Comparison of ENCODE assay signal across 8 cellular contexts in genomic region chr1:109877320-109877771, GRCh38. TPM values are rescaled to one million over a fixed set of nuclear protein-coding genes. Genes with fewer than 3 reads are reported as not detected.
DNase-seq lines count a peak whose midpoint lies in the region; ATAC-seq and TF ChIP-seq lines count a peak whose summit lies in the region.

No MANE protein-coding gene starts in this region.

- H3F3A ChIP-seq in GM23338 (replicated peaks; ENCODE audit: low read depth), result no peaks in the 10 kb centered on the region

- peak overlapping the region in 1 of 3 donors; percentile 57 for H3K9ac ChIP-seq in skeletal muscle tissue (ENCODE audit: low read depth in 1 of 3, low read length in 3 of 3)

- H3K9me3 Mint-ChIP-seq in GM23338, result no peaks in the 10 kb centered on the region
- no peaks in the 10 kb centered on the region for H3K9me3 Mint-ChIP-seq in brain
- no peaks in the 10 kb centered on the region for H3K9me3 Mint-ChIP-seq in glutamatergic neuron (ENCODE audit: unreplicated experiment)
- no peaks in the 10 kb centered on the region for H3K9me3 Mint-ChIP-seq in activated CD4-positive, alpha-beta memory T cell treated with anti-CD3 and anti-CD28 coated beads, Interleukin-2, amount 10 ng/mL, durations not matched to agents 7 days and 5 days

- H3K27me3 ChIP-seq in GM23338 (ENCODE audit: insufficient read depth), result no peaks in the 10 kb centered on the region
- H3K27me3 ChIP-seq in skeletal muscle tissue (ENCODE audit: control insufficient read depth in 3 of 3, insufficient read depth in 3 of 3, low read length in 3 of 3), result no peaks in the 10 kb centered on the region

- H3K4me3 ChIP-seq in GM23338, result peak overlapping the region; percentile 14; the same call in 1 of the 2 replicates
- peak overlapping the region in 1 of 3 donors; percentile 49 for H3K4me3 ChIP-seq in skeletal muscle tissue (ENCODE audit: low read length in 3 of 3)

- DNase-seq in GM23338 (ENCODE audit: low spot score) (peak; percentile 91), inferior parietal cortex (ENCODE audit: extremely low spot score) (peak; percentile 54), glutamatergic neuron (no peak), DMS 273 treated with DMSO at 0.1 percent for 48 hours (lab: John Stamatoyannopoulos, UW) (no peak)
- no peak for DNase-seq in activated CD4-positive, alpha-beta memory T cell treated with anti-CD3 and anti-CD28 coated beads, Interleukin-2, amount 10 ng/mL, durations not matched to agents 7 days and 5 days

- TF ChIP-seq CTCF in GM23338 (conservative IDR thresholded peaks at IDR 0.05; ENCODE audit: low read depth in 2 of 2) (peak in 1 of 2 experiments; percentile 9; a peak in 1 of 4 replicates), brain (conservative IDR thresholded peaks at IDR 0.05) (no peak), glutamatergic neuron (IDR thresholded peaks at IDR 0.05; ENCODE audit: partially characterized antibody, unreplicated experiment) (no peak)

- H3K27me3 Mint-ChIP-seq in GM23338 (ENCODE audit: insufficient read depth, low read depth, poor library complexity) (peaks cover 7% of the 10 kb centered on the region), brain (peaks cover 3% of the 10 kb centered on the region), glutamatergic neuron (ENCODE audit: unreplicated experiment) (no peaks in the 10 kb centered on the region)
- H3K27me3 Mint-ChIP-seq in activated CD4-positive, alpha-beta memory T cell treated with anti-CD3 and anti-CD28 coated beads, Interleukin-2, amount 10 ng/mL, durations not matched to agents 7 days and 5 days, result peaks cover 14% of the 10 kb centered on the region

- H3K4me1 Mint-ChIP-seq in GM23338 (peaks cover 63% of the 10 kb centered on the region), brain (peaks cover 44% of the 10 kb centered on the region), glutamatergic neuron (ENCODE audit: low read depth, unreplicated experiment) (no peaks in the 10 kb centered on the region)
- H3K4me1 Mint-ChIP-seq in activated CD4-positive, alpha-beta memory T cell treated with anti-CD3 and anti-CD28 coated beads, Interleukin-2, amount 10 ng/mL, durations not matched to agents 7 days and 5 days, result peaks cover 16% of the 10 kb centered on the region

- H3K4me2 ChIP-seq in GM23338, result peak overlapping the region; percentile 55; the same call in 1 of the 2 replicates

- peaks cover 5% of the 10 kb centered on the region for H3K9me2 ChIP-seq in GM23338 (ENCODE audit: insufficient read depth)

- H3K27ac Mint-ChIP-seq in GM23338, result peak overlapping the region; percentile 78; the same call in 1 of the 2 replicates
- peak overlapping the region in 4 of 5 experiments; percentile 29 to 78 (median 70) for H3K27ac Mint-ChIP-seq in brain
- H3K27ac Mint-ChIP-seq in glutamatergic neuron (ENCODE audit: unreplicated experiment), result no peak overlapping the region
- H3K27ac Mint-ChIP-seq in activated CD4-positive, alpha-beta memory T cell treated with anti-CD3 and anti-CD28 coated beads, Interleukin-2, amount 10 ng/mL, durations not matched to agents 7 days and 5 days, result no peak overlapping the region

- CTCF ChIA-PET in activated CD4-positive, alpha-beta memory T cell treated with anti-CD3 and anti-CD28 coated beads, Interleukin-2, amount 10 ng/mL, durations not matched to agents 7 days and 5 days (lab: Charles Lee), result interaction anchor here (1.3 kb wide), 1 partner anchor 87 kb away, joined by 3 read pairs; no protein-coding TSS in a partner anchor

- POLR2A ChIA-PET in activated CD4-positive, alpha-beta memory T cell treated with anti-CD3 and anti-CD28 coated beads, Interleukin-2, amount 10 ng/mL, durations not matched to agents 7 days and 5 days (lab: Charles Lee), result no interaction called here

- ATAC-seq in GM23338, result peak; percentile 85
- ATAC-seq in HG03521 (IDR thresholded peaks at IDR 0.05; ENCODE audit: unreplicated experiment), result no peak

- no peak overlapping the region for H3K4me3 Mint-ChIP-seq in GM23338
- no peak overlapping the region for H3K4me3 Mint-ChIP-seq in brain
- no peak overlapping the region for H3K4me3 Mint-ChIP-seq in glutamatergic neuron (ENCODE audit: unreplicated experiment)
- H3K4me3 Mint-ChIP-seq in activated CD4-positive, alpha-beta memory T cell treated with anti-CD3 and anti-CD28 coated beads, Interleukin-2, amount 10 ng/mL, durations not matched to agents 7 days and 5 days, result no peak overlapping the region

- peak overlapping the region; percentile 52 for H2AFZ ChIP-seq in GM23338

- no peaks in the 10 kb centered on the region for H3K36me3 Mint-ChIP-seq in GM23338 (ENCODE audit: low read depth)
- H3K36me3 Mint-ChIP-seq in brain, result no peaks in the 10 kb centered on the region
- no peaks in the 10 kb centered on the region for H3K36me3 Mint-ChIP-seq in glutamatergic neuron (ENCODE audit: unreplicated experiment)
- H3K36me3 Mint-ChIP-seq in activated CD4-positive, alpha-beta memory T cell treated with anti-CD3 and anti-CD28 coated beads, Interleukin-2, amount 10 ng/mL, durations not matched to agents 7 days and 5 days (ENCODE audit: low read depth), result no peaks in the 10 kb centered on the region

- H4K20me1 ChIP-seq in GM23338 (replicated peaks; ENCODE audit: insufficient read depth), result no peaks in the 10 kb centered on the region

- H3K36me3 ChIP-seq in GM23338 (ENCODE audit: insufficient read depth) (no peaks in the 10 kb centered on the region), skeletal muscle tissue (ENCODE audit: control insufficient read depth in 3 of 3, insufficient read depth in 3 of 3, low read length in 3 of 3) (no peaks in the 10 kb centered on the region)

- H3K79me2 ChIP-seq in GM23338 (replicated peaks; ENCODE audit: insufficient read depth), result no peaks in the 10 kb centered on the region

- peaks cover 28% of the 10 kb centered on the region for H3K4me1 ChIP-seq in GM23338 (ENCODE audit: insufficient read depth)
- peaks cover 24 to 35% (median 26%) of the 10 kb centered on the region in 3 donors for H3K4me1 ChIP-seq in skeletal muscle tissue (ENCODE audit: control insufficient read depth in 3 of 3, insufficient read depth in 3 of 3, low read length in 3 of 3)

- peak overlapping the region; percentile 75 for H3K27ac ChIP-seq in GM23338 (ENCODE audit: low read depth)
- peak overlapping the region; percentile 72 for H3K27ac ChIP-seq in skeletal muscle tissue (ENCODE audit: low read depth, low read length)

- H3K9me3 ChIP-seq in skeletal muscle tissue (ENCODE audit: control insufficient read depth in 3 of 3, low read length in 3 of 3), result no peaks in the 10 kb centered on the region

TF ChIP-seq in GM23338, 12 proteins besides CTCF, POLR2A, EP300 and RAD21 (continues in another document):
- TF ChIP-seq, protein P1, sequence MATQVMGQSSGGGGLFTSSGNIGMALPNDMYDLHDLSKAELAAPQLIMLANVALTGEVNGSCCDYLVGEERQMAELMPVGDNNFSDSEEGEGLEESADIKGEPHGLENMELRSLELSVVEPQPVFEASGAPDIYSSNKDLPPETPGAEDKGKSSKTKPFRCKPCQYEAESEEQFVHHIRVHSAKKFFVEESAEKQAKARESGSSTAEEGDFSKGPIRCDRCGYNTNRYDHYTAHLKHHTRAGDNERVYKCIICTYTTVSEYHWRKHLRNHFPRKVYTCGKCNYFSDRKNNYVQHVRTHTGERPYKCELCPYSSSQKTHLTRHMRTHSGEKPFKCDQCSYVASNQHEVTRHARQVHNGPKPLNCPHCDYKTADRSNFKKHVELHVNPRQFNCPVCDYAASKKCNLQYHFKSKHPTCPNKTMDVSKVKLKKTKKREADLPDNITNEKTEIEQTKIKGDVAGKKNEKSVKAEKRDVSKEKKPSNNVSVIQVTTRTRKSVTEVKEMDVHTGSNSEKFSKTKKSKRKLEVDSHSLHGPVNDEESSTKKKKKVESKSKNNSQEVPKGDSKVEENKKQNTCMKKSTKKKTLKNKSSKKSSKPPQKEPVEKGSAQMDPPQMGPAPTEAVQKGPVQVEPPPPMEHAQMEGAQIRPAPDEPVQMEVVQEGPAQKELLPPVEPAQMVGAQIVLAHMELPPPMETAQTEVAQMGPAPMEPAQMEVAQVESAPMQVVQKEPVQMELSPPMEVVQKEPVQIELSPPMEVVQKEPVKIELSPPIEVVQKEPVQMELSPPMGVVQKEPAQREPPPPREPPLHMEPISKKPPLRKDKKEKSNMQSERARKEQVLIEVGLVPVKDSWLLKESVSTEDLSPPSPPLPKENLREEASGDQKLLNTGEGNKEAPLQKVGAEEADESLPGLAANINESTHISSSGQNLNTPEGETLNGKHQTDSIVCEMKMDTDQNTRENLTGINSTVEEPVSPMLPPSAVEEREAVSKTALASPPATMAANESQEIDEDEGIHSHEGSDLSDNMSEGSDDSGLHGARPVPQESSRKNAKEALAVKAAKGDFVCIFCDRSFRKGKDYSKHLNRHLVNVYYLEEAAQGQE (IDR thresholded peaks at IDR 0.05; ENCODE audit: unreplicated experiment), result no peak
- TF ChIP-seq EZH2 (IDR thresholded peaks at IDR 0.05; ENCODE audit: low read depth, unreplicated experiment), result no peak
- TF ChIP-seq POLR2AphosphoS5 (IDR thresholded peaks at IDR 0.05; ENCODE audit: low read depth), result no peak
- TF ChIP-seq, protein P2, sequence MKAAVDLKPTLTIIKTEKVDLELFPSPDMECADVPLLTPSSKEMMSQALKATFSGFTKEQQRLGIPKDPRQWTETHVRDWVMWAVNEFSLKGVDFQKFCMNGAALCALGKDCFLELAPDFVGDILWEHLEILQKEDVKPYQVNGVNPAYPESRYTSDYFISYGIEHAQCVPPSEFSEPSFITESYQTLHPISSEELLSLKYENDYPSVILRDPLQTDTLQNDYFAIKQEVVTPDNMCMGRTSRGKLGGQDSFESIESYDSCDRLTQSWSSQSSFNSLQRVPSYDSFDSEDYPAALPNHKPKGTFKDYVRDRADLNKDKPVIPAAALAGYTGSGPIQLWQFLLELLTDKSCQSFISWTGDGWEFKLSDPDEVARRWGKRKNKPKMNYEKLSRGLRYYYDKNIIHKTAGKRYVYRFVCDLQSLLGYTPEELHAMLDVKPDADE (IDR thresholded peaks at IDR 0.05), result no peak
- TF ChIP-seq JUNB (IDR thresholded peaks at IDR 0.05; ENCODE audit: unreplicated experiment), result no peak
- no peak for TF ChIP-seq NANOG (IDR thresholded peaks at IDR 0.05; ENCODE audit: borderline replicate concordance)
- no peak for TF ChIP-seq ZNF331 (CRISPR knock-in tag; IDR thresholded peaks at IDR 0.05; ENCODE audit: low read depth)

RNA-seq across cellular contexts. Expression of gene CSF1, which starts 33.3 kb away (rescaled TPM):
- total RNA-seq in GM23338 (2014; rRNA removed; shearing (Covaris generic)), result 3.5 and 6.3 TPM in 2 replicates
- polyA plus RNA-seq in GM23338 (2016; fragmentation: Nextera tagmentation; extraction: Ambion mirVana) (1.1 and 1.4 TPM in 2 replicates), brain (ENCODE audit: insufficient read depth, low read depth, low replicate concordance) (10.5 TPM)
- total RNA-seq in skeletal muscle tissue (7.3 TPM), glutamatergic neuron (ENCODE audit: unreplicated experiment) (0.59 TPM)
- 10 to 100 TPM; 89.4 to 94.2 TPM for total RNA-seq in activated CD4-positive, alpha-beta memory T cell treated with anti-CD3 and anti-CD28 coated beads, Interleukin-2, amount 10 ng/mL, durations not matched to agents 7 days and 5 days

Comparison
In these comparisons a context has a peak if more than half of its experiments do, and no peak if none do; other contexts are left out.
1. DNase-seq: peak in GM23338 (single experiment) and inferior parietal cortex (single experiment); none in glutamatergic neuron (single experiment), activated CD4-positive, alpha-beta memory T cell treated with anti-CD3 and anti-CD28 coated beads, Interleukin-2, amount 10 ng/mL, durations not matched to agents 7 days and 5 days (single experiment) and DMS 273 treated with DMSO at 0.1 percent for 48 hours (single experiment).
2. H3K27ac Mint-ChIP-seq: peak in GM23338 (single experiment) and brain (4 of 5); none in glutamatergic neuron (single experiment) and activated CD4-positive, alpha-beta memory T cell treated with anti-CD3 and anti-CD28 coated beads, Interleukin-2, amount 10 ng/mL, durations not matched to agents 7 days and 5 days (single experiment).
3. RNA of gene CSF1, which starts 33.3 kb away (total RNA-seq): 89.4 to 94.2 TPM in activated CD4-positive, alpha-beta memory T cell treated with anti-CD3 and anti-CD28 coated beads, Interleukin-2, amount 10 ng/mL, durations not matched to agents 7 days and 5 days; 7.3 TPM in skeletal muscle tissue (single experiment), 3.5 to 6.3 TPM in GM23338 and 0.59 TPM in glutamatergic neuron (single experiment); every median in the first group is over 10 times any median in the second.